Comparison of ENCODE assay signal across 8 cellular contexts in the genomic region with DNA sequence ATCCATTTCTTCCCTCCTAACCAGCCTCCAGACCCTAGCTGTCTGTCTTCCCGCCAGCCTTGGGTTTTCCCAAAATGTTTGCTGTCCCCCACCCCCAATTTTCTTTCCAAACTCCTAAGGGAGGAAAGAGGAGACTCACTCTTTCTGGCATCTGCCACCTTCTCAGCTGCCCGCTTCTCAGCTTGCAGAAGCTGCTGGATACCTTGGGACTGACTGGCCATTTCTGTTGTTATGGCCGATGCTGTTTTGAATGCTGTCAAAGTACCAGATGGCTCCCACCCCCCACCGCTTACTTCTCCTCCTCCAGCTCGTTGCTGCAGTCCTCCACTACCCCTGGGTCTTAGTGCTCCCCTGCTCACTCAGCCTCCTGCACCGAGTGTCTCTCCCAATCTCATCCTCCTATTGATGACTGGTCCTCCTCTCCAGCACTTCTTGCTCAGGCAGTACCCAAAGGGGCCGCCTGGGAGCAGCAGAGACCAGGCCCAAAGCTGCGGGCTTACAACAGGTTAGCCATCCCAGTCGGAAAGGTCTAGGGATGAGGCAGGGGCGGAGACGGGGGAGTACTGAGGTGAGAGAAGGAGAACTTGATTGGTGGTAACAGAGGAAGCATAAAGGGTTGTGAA. TPM values are rescaled to one million over a fixed set of nuclear protein-coding genes. Genes with fewer than 3 reads are reported as not detected.
A peak's percentile ranks its signal among the peaks of the same experiment; 100 is the strongest.
DNase-seq lines count a peak whose midpoint lies in the region; ATAC-seq and TF ChIP-seq lines count a peak whose summit lies in the region.

A gene (minus strand): TSS at position 270 of the 623 bp plus-strand sequence. CDS start 49 bp downstream, at position 221.

- peak; percentile 97 to 98 for DNase-seq in NCI-H526 (lab: John Stamatoyannopoulos, UW)
- DNase-seq in activated CD4-positive, alpha-beta T cell treated with anti-CD3 and anti-CD28 coated beads, Interleukin-2, amount 10 ng/mL, durations not matched to agents 7 days and 5 days: peak; percentile 91
- DNase-seq in coronary artery (ENCODE audit: low spot score): peak; percentile 94
- DNase-seq in left lobe of liver (ENCODE audit: low spot score): peak; percentile 91
- DNase-seq in stimulated activated CD4-positive, alpha-beta T cell treated with anti-CD3 and anti-CD28 coated beads, Interleukin-2, amount 100 ng/mL, for 4 hours (ENCODE audit: low read depth): peak; percentile 77

- CTCF ChIA-PET in activated CD4-positive, alpha-beta T cell treated with anti-CD3 and anti-CD28 coated beads, Interleukin-2, amount 10 ng/mL, durations not matched to agents 7 days and 5 days (lab: Charles Lee): interaction anchor here (0.6 to 23.4 kb wide), 30 partner anchors 10 to 361 kb away, joined by 3 to 497 read pairs (median 4); a partner anchor contains a TSS

- H3K27me3 Mint-ChIP-seq in activated CD4-positive, alpha-beta T cell treated with anti-CD3 and anti-CD28 coated beads, Interleukin-2, amount 10 ng/mL, durations not matched to agents 7 days and 5 days: no peaks in the 10 kb centered on the region

- POLR2A ChIA-PET in activated CD4-positive, alpha-beta T cell treated with anti-CD3 and anti-CD28 coated beads, Interleukin-2, amount 10 ng/mL, durations not matched to agents 7 days and 5 days (lab: Charles Lee): no interaction called here

- TF ChIP-seq CTCF in 22Rv1 (IDR thresholded peaks at IDR 0.05): peak; percentile 95
- TF ChIP-seq CTCF in coronary artery (IDR thresholded peaks at IDR 0.05): peak; percentile 97

- H3K27ac ChIP-seq in 22Rv1: peak within 1 kb of the TSS; percentile 83
- peak within 1 kb of the TSS; percentile 77 to 83 for H3K27ac ChIP-seq in coronary artery

- H3K4me1 Mint-ChIP-seq in activated CD4-positive, alpha-beta T cell treated with anti-CD3 and anti-CD28 coated beads, Interleukin-2, amount 10 ng/mL, durations not matched to agents 7 days and 5 days: peaks cover 62% of the 10 kb centered on the region

- no peaks in the 10 kb centered on the region for H3K9me3 Mint-ChIP-seq in activated CD4-positive, alpha-beta T cell treated with anti-CD3 and anti-CD28 coated beads, Interleukin-2, amount 10 ng/mL, durations not matched to agents 7 days and 5 days

- H3K27ac Mint-ChIP-seq in activated CD4-positive, alpha-beta T cell treated with anti-CD3 and anti-CD28 coated beads, Interleukin-2, amount 10 ng/mL, durations not matched to agents 7 days and 5 days: peak within 1 kb of the TSS; percentile 95

- ATAC-seq in GM18511 (IDR thresholded peaks at IDR 0.05; ENCODE audit: unreplicated experiment) (peak; percentile 57), HG03521 (IDR thresholded peaks at IDR 0.05; ENCODE audit: unreplicated experiment) (peak; percentile 43), left lobe of liver (peak; percentile 80)

- H3K4me3 ChIP-seq in coronary artery: peak within 1 kb of the TSS; percentile 65

- peak within 1 kb of the TSS; percentile 89 for H3K4me3 Mint-ChIP-seq in activated CD4-positive, alpha-beta T cell treated with anti-CD3 and anti-CD28 coated beads, Interleukin-2, amount 10 ng/mL, durations not matched to agents 7 days and 5 days

- H3K36me3 Mint-ChIP-seq in activated CD4-positive, alpha-beta T cell treated with anti-CD3 and anti-CD28 coated beads, Interleukin-2, amount 10 ng/mL, durations not matched to agents 7 days and 5 days (ENCODE audit: low read depth): peaks cover 14% of the 10 kb centered on the region

RNA-seq across cellular contexts. Expression of the gene that starts here (rescaled TPM):
- 1 to 10 TPM; 3.6 to 3.7 TPM for total RNA-seq in activated CD4-positive, alpha-beta T cell treated with anti-CD3 and anti-CD28 coated beads, Interleukin-2, amount 10 ng/mL, durations not matched to agents 7 days and 5 days
- not detected for total RNA-seq in left lobe of liver

Comparison
In these comparisons a context has a peak if more than half of its experiments do, and no peak if none do; other contexts are left out.
1. Peak in every context shown above with its lines: DNase-seq, ATAC-seq, H3K4me3 ChIP-seq and H3K27ac ChIP-seq.
2. Peak in DNase-seq and ATAC-seq in left lobe of liver; RNA of the gene not detected or under 1 TPM.